9 cellular contexts compared by ENCODE assay signal in genomic region chr3:64190517-64191515, GRCh38. TPM values are rescaled to one million over a fixed set of nuclear protein-coding genes. Genes with fewer than 3 reads are reported as not detected.
A peak's percentile ranks its signal among the peaks of the same experiment; 100 is the strongest.
DNase-seq lines count a peak whose midpoint lies in the region; FAIRE-seq and TF ChIP-seq lines count a peak whose summit lies in the region.
"Had no signal": no experiment of that assay in that cellular context is flagged by ENCODE, and none has a peak within 500 bp of the region (broad histone marks: within the 10 kb centered on the region; RNA-seq: fewer than 3 reads in every experiment).

No MANE protein-coding gene starts in this region.

- no peak for FAIRE-seq in urothelium cell line (lab: Jason Lieb, UNC)

- no peak for TF ChIP-seq CTCF in fibroblast of villous mesenchyme (IDR thresholded peaks at IDR 0.05; ENCODE audit: insufficient read depth, low read depth, low read length)
- no peak for TF ChIP-seq CTCF in dorsolateral prefrontal cortex (IDR thresholded peaks at IDR 0.05 in 54 of 56, conservative IDR thresholded peaks at IDR 0.05 in 2 of 56; ENCODE audit: low read depth in 1 of 56, partially characterized antibody in 56 of 56)

- H3K4me3 ChIP-seq in fibroblast of villous mesenchyme (ENCODE audit: low read depth, low read length) (no peak overlapping the region), dorsolateral prefrontal cortex (no peak overlapping the region)

- intact Hi-C loops in dorsolateral prefrontal cortex (cut with DNase I) = no loop called here

- H3K27ac ChIP-seq in dorsolateral prefrontal cortex = peak overlapping the region in 1 of 59 donors; percentile 9

- peak; percentile 82 for DNase-seq in HS-5 (ENCODE audit: low read depth)
- DNase-seq in SKM-1 treated with dmso at 0.1 percent for 144 hours (lab: John Stamatoyannopoulos, UW; ENCODE audit: unreplicated experiment) = peak; percentile 88
- peak; percentile 96 for DNase-seq in fibroblast of villous mesenchyme (ENCODE audit: low read depth)
- peak; percentile 26 for DNase-seq in urothelium cell line (ENCODE audit: low spot score)
- no peak for DNase-seq in dorsolateral prefrontal cortex
- DNase-seq in NCI-H510A (lab: John Stamatoyannopoulos, UW) = no peak
- DNase-seq in stimulated activated CD4-positive, alpha-beta T cell treated with anti-CD3 and anti-CD28 coated beads, Interleukin-15, amount 100 ng/mL, for 24 hours = no peak
- DNase-seq: activated CD8-positive, alpha-beta memory T cell treated with anti-CD3 and anti-CD28 coated beads, Interleukin-2, amount 50 U/mL, for 4 hours; NCI-H2081 treated with DMSO at 0.1 percent for 48 hours had no signal

- no peaks in the 10 kb centered on the region for H3K27me3 ChIP-seq in dorsolateral prefrontal cortex

RNA-seq across cellular contexts. Expression of gene PRICKLE2, which starts 34.5 kb away (rescaled TPM):
- total RNA-seq in fibroblast of villous mesenchyme (36.3 and 42.2 TPM in 2 replicates), dorsolateral prefrontal cortex (100 to 1,000 TPM in 10 of 120 experiments, 10 to 100 TPM in 110; 36.7 to 110 (median 81.6) TPM)

Comparison
In these comparisons a context has a peak if more than half of its experiments do, and no peak if none do; other contexts are left out.
1. DNase-seq: peak in HS-5 (single experiment), SKM-1 treated with dmso at 0.1 percent for 144 hours (single experiment), fibroblast of villous mesenchyme (single experiment) and urothelium cell line (single experiment); none in dorsolateral prefrontal cortex (0 of 10), NCI-H510A (single experiment) and stimulated activated CD4-positive, alpha-beta T cell treated with anti-CD3 and anti-CD28 coated beads, Interleukin-15, amount 100 ng/mL, for 24 hours (single experiment).